Comparison of ENCODE assay signal across 16 cellular contexts in the genomic region with DNA sequence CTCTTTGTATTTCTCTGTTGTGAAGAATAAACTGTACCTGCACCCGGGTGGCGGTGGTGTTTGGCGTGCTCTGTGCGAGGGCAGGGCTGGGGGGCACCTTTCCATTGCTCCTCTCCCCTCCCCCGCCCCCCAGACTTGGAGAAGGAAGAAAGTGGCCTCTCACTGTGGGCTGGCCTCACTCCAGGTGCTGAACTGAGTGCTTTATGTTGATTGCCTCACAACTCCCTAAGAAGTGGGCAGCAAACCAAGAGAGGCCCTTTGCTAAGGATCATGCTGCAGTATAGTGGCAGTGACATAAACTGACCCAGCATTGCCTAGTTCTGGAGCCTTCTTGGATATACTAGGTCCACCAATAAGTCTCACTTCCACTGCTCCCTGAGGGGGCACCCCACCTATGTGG. TPM values are rescaled to one million over a fixed set of nuclear protein-coding genes. Genes with fewer than 3 reads are reported as not detected.
DNase-seq lines count a peak whose midpoint lies in the region; ATAC-seq and TF ChIP-seq lines count a peak whose summit lies in the region.
"Had no signal": no experiment of that assay in that cellular context is flagged by ENCODE, and none has a peak within 500 bp of the region (broad histone marks: within the 10 kb centered on the region; RNA-seq: fewer than 3 reads in every experiment).

No MANE protein-coding gene starts in this region.

- DNase-seq in COLO829 (ENCODE audit: low spot score) = peak; percentile 16
- DNase-seq in RPMI7951 (ENCODE audit: low read depth) = peak; percentile 83
- peak; percentile 86 for DNase-seq in fibroblast of villous mesenchyme (ENCODE audit: low read depth)
- no peak for DNase-seq in activated T-cell treated with anti-CD3 and anti-CD28 coated beads for 4 hours
- DNase-seq in stimulated activated CD4-positive, alpha-beta T cell treated with anti-CD3 and anti-CD28 coated beads, Interleukin-1b, Interleukin-23, amount 100 ng/mL, for 48 hours = no peak
- DNase-seq: activated naive CD8-positive, alpha-beta T cell treated with anti-CD3 and anti-CD28 coated beads for 36 hours; Calu3; Kasumi-1; NCI-H446 treated with DMSO at 0.1 percent for 48 hours; SK-N-SH had no signal

- H3K36me3 ChIP-seq in rectal smooth muscle tissue (ENCODE audit: control insufficient read depth, insufficient read depth, low read length) = no peaks in the 10 kb centered on the region

- H3K4me3 ChIP-seq in fibroblast of villous mesenchyme (ENCODE audit: low read depth, low read length) = no peak overlapping the region
- H3K4me3 ChIP-seq in rectal smooth muscle tissue (ENCODE audit: low read length) = no peak overlapping the region
- H3K4me3 ChIP-seq: right lobe of liver had no signal

- peak overlapping the region; percentile 22 for H3K27ac ChIP-seq in rectal smooth muscle tissue (ENCODE audit: low read depth, low read length)

- ATAC-seq in HG03378 (IDR thresholded peaks at IDR 0.05; ENCODE audit: unreplicated experiment) = no peak
- ATAC-seq in GM18511 (IDR thresholded peaks at IDR 0.05; ENCODE audit: unreplicated experiment) = no peak

- peaks cover 8% of the 10 kb centered on the region for H3K4me1 ChIP-seq in rectal smooth muscle tissue (ENCODE audit: control insufficient read depth, insufficient read depth, low read length)

- no peak for TF ChIP-seq CTCF in fibroblast of villous mesenchyme (IDR thresholded peaks at IDR 0.05; ENCODE audit: insufficient read depth, low read depth, low read length)

- H3K27me3 ChIP-seq in rectal smooth muscle tissue (ENCODE audit: control insufficient read depth, insufficient read depth, low read length) = no peaks in the 10 kb centered on the region
- H3K27me3 ChIP-seq: right lobe of liver had no signal

- H3K9ac ChIP-seq in rectal smooth muscle tissue (ENCODE audit: low read length) = no peak overlapping the region
- H3K9ac ChIP-seq: SK-N-SH had no signal

RNA-seq across cellular contexts. Expression of gene A3GALT2, which starts 20.2 kb away (rescaled TPM):
- total RNA-seq in RPMI7951 (2014; rRNA removed; shearing (Covaris generic)) = not detected in 2 replicates
- not detected in 2 replicates for total RNA-seq in fibroblast of villous mesenchyme
- total RNA-seq: activated naive CD8-positive, alpha-beta T cell treated with anti-CD3 and anti-CD28 coated beads for 36 hours; Calu3; endothelial cell of umbilical vein; liver; right lobe of liver had no signal

RNA-seq across cellular contexts. Expression of gene ZNF362, which starts 44.4 kb away (rescaled TPM):
- total RNA-seq in RPMI7951 (2014; rRNA removed; shearing (Covaris generic)) = 6.6 and 8.9 TPM in 2 replicates
- total RNA-seq in fibroblast of villous mesenchyme = 9.5 and 12.2 TPM in 2 replicates

Comparison
In these comparisons a context has a peak if more than half of its experiments do, and no peak if none do; other contexts are left out.
1. DNase-seq: peak in COLO829 (single experiment), RPMI7951 (single experiment) and fibroblast of villous mesenchyme (single experiment); none in activated T-cell treated with anti-CD3 and anti-CD28 coated beads for 4 hours (single experiment) and stimulated activated CD4-positive, alpha-beta T cell treated with anti-CD3 and anti-CD28 coated beads, Interleukin-1b, Interleukin-23, amount 100 ng/mL, for 48 hours (single experiment).